Comparison of ENCODE assay signal across 10 cellular contexts in genomic region chr17:74677558-74678466, GRCh38. TPM values are rescaled to one million over a fixed set of nuclear protein-coding genes. Genes with fewer than 3 reads are reported as not detected.
DNase-seq lines count a peak whose midpoint lies in the region; ATAC-seq and TF ChIP-seq lines count a peak whose summit lies in the region.
"Had no signal": no experiment of that assay in that cellular context is flagged by ENCODE, and none has a peak within 500 bp of the region (broad histone marks: within the 10 kb centered on the region; RNA-seq: fewer than 3 reads in every experiment).

No MANE protein-coding gene starts in this region.

- H3K27me3 Mint-ChIP-seq in central memory CD8-positive, alpha-beta T cell: peaks cover 51% of the 10 kb centered on the region
- H3K27me3 Mint-ChIP-seq in naive B cell (peaks cover 21 to 53% (median 44%) of the 10 kb centered on the region in 3 donors), Caco-2 (ENCODE audit: insufficient read depth, unreplicated experiment) (peaks cover 6% of the 10 kb centered on the region)

- no peak overlapping the region for H3K4me3 Mint-ChIP-seq in central memory CD8-positive, alpha-beta T cell
- peak overlapping the region in 6 of 8 donors; percentile 46 to 85 (median 68) for H3K4me3 Mint-ChIP-seq in naive B cell
- no peak overlapping the region for H3K4me3 Mint-ChIP-seq in Caco-2 (ENCODE audit: unreplicated experiment)

- H3K4me1 ChIP-seq in Caco-2 (no peaks in the 10 kb centered on the region), vagina (no peaks in the 10 kb centered on the region)

- TF ChIP-seq CTCF in Caco-2 (IDR thresholded peaks at IDR 0.05; ENCODE audit: insufficient read depth in 1 of 2, low read depth in 1 of 2, low read length in 1 of 2, severe bottlenecking in 1 of 2, unreplicated experiment in 1 of 2): no peak
- TF ChIP-seq CTCF in vagina (IDR thresholded peaks at IDR 0.05): no peak

- H3K27ac Mint-ChIP-seq in central memory CD8-positive, alpha-beta T cell (ENCODE audit: low read depth): peak overlapping the region; percentile 58
- H3K27ac Mint-ChIP-seq in naive B cell (peak overlapping the region in 4 of 6 donors; percentile 21 to 93 (median 59)), Caco-2 (ENCODE audit: unreplicated experiment) (no peak overlapping the region)

- H3K9me3 Mint-ChIP-seq in central memory CD8-positive, alpha-beta T cell: no peaks in the 10 kb centered on the region
- H3K9me3 Mint-ChIP-seq in naive B cell (peaks cover 0 to 4% (median 0%) of the 10 kb centered on the region in 7 donors), Caco-2 (ENCODE audit: unreplicated experiment) (no peaks in the 10 kb centered on the region)

- H3K27me3 ChIP-seq in Caco-2 (replicated peaks; ENCODE audit: control insufficient read depth, insufficient read depth, low read length) (no peaks in the 10 kb centered on the region), vagina (no peaks in the 10 kb centered on the region)
- H3K27me3 ChIP-seq: tibial nerve had no signal

- intact Hi-C loops in Caco-2 (cut with micrococcal nuclease; ENCODE audit: unreplicated experiment): no loop called here
- intact Hi-C loops in vagina (cut with DNase I): no loop called here

- DNase-seq in Daoy (ENCODE audit: low read depth) (peak; percentile 59), NCI-H2029 (lab: John Stamatoyannopoulos, UW) (peak; percentile 66), naive B cell (no peak), Caco-2 (no peak), vagina (ENCODE audit: extremely low spot score in 2 of 2) (no peak), germinal center (ENCODE audit: low spot score) (no peak)
- no peak for DNase-seq in central memory CD8-positive, alpha-beta T cell (ENCODE audit: low spot score in 2 of 2)

- peaks cover 17% of the 10 kb centered on the region for H3K4me1 Mint-ChIP-seq in central memory CD8-positive, alpha-beta T cell
- peaks cover 22 to 31% (median 28%) of the 10 kb centered on the region in 3 donors for H3K4me1 Mint-ChIP-seq in naive B cell
- peaks cover 11% of the 10 kb centered on the region for H3K4me1 Mint-ChIP-seq in Caco-2 (ENCODE audit: low read depth, unreplicated experiment)

- H3K4me3 ChIP-seq in Caco-2 (ENCODE audit: low read depth, low read length): no peak overlapping the region
- H3K4me3 ChIP-seq in vagina: no peak overlapping the region
- H3K4me3 ChIP-seq: tibial nerve had no signal

- no peak for ATAC-seq in central memory CD8-positive, alpha-beta T cell (replicated peaks; ENCODE audit: extremely low read depth, poor library complexity, severe bottlenecking)
- ATAC-seq in naive B cell (ENCODE audit: low read depth in 2 of 2) (peak; percentile 46 to 69), HG02870 (IDR thresholded peaks at IDR 0.05; ENCODE audit: unreplicated experiment) (no peak)

- no peak for TF ChIP-seq POLR2A in vagina (IDR thresholded peaks at IDR 0.05)

- H3K9me3 ChIP-seq in Caco-2: no peaks in the 10 kb centered on the region
- H3K9me3 ChIP-seq in vagina: no peaks in the 10 kb centered on the region
- H3K9me3 ChIP-seq: tibial nerve had no signal

- BruUV-seq in Caco-2 (replicated peaks; lab: Mats Ljungman, UMichigan): no TSS peak

- no peaks in the 10 kb centered on the region for H3K36me3 Mint-ChIP-seq in central memory CD8-positive, alpha-beta T cell (ENCODE audit: insufficient read depth)
- H3K36me3 Mint-ChIP-seq in naive B cell (peaks cover 0 to 12% of the 10 kb centered on the region in 2 donors), Caco-2 (ENCODE audit: insufficient read depth, unreplicated experiment) (no peaks in the 10 kb centered on the region)

- CTCF ChIA-PET in Caco-2 (lab: Charles Lee): interaction anchor here (1.1 to 1.3 kb wide), 2 partner anchors 21 to 59 kb away, joined by 6 to 8 read pairs; partner anchors contain the start of gene RAB37

- POLR2A ChIA-PET in Caco-2 (lab: Charles Lee): interaction anchor here (0.5 kb wide), 1 partner anchor 82 kb away, joined by 3 read pairs; no protein-coding TSS in a partner anchor

- H3K36me3 ChIP-seq in Caco-2 (ENCODE audit: control insufficient read depth, insufficient read depth, low read length) (no peaks in the 10 kb centered on the region), vagina (no peaks in the 10 kb centered on the region)
- H3K36me3 ChIP-seq: tibial nerve had no signal

- H3K27ac ChIP-seq in vagina: no peak overlapping the region

RNA-seq across cellular contexts. Expression of gene CD300LF, which starts 34.9 kb away (rescaled TPM):
- not detected in 2 replicates for total RNA-seq in Daoy (2014; rRNA removed; shearing (Covaris generic))
- 1 to 10 TPM in 2 of 6 donors, under 1 TPM in 4; 0.22 to 3.2 (median 0.43) TPM for polyA plus RNA-seq in naive B cell (ENCODE audit: low read depth in 6 of 6)
- 2.2 and 2.4 TPM in 2 replicates for total RNA-seq in Caco-2 (2022)
- 0.49 TPM for total RNA-seq in vagina
- total RNA-seq: osteocyte had no signal

RNA-seq across cellular contexts. Expression of gene CD300E, which starts 54.3 kb away (rescaled TPM):
- total RNA-seq in Daoy (2014; rRNA removed; shearing (Covaris generic)): not detected in 2 replicates
- under 1 TPM in 3 of 6 donors, not detected in 3; 0.06 to 0.69 (median 0.18) TPM for polyA plus RNA-seq in naive B cell (ENCODE audit: low read depth in 6 of 6)
- not detected in 2 replicates for total RNA-seq in Caco-2 (2022)
- total RNA-seq in vagina: 0.98 TPM
- total RNA-seq: osteocyte had no signal

RNA-seq across cellular contexts. Expression of gene RAB37, which starts 59.2 kb away (rescaled TPM):
- not detected in 2 replicates for total RNA-seq in Daoy (2014; rRNA removed; shearing (Covaris generic))
- 10 to 100 TPM; 49.2 to 85.5 (median 56.4) TPM for polyA plus RNA-seq in naive B cell (ENCODE audit: low read depth in 6 of 6)
- total RNA-seq in Caco-2 (2022) (12.3 and 14.8 TPM in 2 replicates), vagina (7.1 TPM)
- total RNA-seq: osteocyte had no signal

Comparison
In these comparisons a context has a peak if more than half of its experiments do, and no peak if none do; other contexts are left out.
1. DNase-seq: peak in Daoy (single experiment) and NCI-H2029 (single experiment); none in central memory CD8-positive, alpha-beta T cell (0 of 2), naive B cell (single experiment), Caco-2 (0 of 2), vagina (0 of 2) and germinal center (single experiment).
2. ATAC-seq: peak in naive B cell (2 of 2); none in central memory CD8-positive, alpha-beta T cell (single experiment) and HG02870 (single experiment).
3. H3K4me3 Mint-ChIP-seq: peak in naive B cell (6 of 8); none in central memory CD8-positive, alpha-beta T cell (single experiment) and Caco-2 (single experiment).